ENCODE assay signal across 21 cellular contexts in genomic region chr13:44837250-44837649, GRCh38.
DNase-seq lines count a peak whose midpoint lies in the region; ATAC-seq, FAIRE-seq and TF ChIP-seq lines count a peak whose summit lies in the region.
"Had no signal": no experiment of that assay in that cellular context is flagged by ENCODE, and none has a peak within 500 bp of the region (broad histone marks: within the 10 kb centered on the region; RNA-seq: fewer than 3 reads in every experiment).

No MANE protein-coding gene starts in this region.

- no peaks in the 10 kb centered on the region for H3K36me3 Mint-ChIP-seq in Calu3 (ENCODE audit: insufficient read depth, unreplicated experiment)
- H3K36me3 Mint-ChIP-seq: CD8-positive, alpha-beta memory T cell; memory B cell; natural killer cell treated with Interleukin-12 subunit alpha and Interleukin-12 subunit beta and Interleukin-15 and Interleukin-18, amount 100 ng/mL, for 72 hours had no signal

- BruUV-seq in Calu3 (replicated peaks; lab: Mats Ljungman, UMichigan), result no TSS peak
- no TSS peak for BruUV-seq in endothelial cell of umbilical vein (replicated peaks; lab: Mats Ljungman, UMichigan)

- no peak overlapping the region for H3K23ac ChIP-seq in mesenchymal stem cell (ENCODE audit: low read length in 2 of 2)

- DNase-seq in Calu3, result no peak
- peak; percentile 51 for DNase-seq in M059J (ENCODE audit: low read depth)
- peak; percentile 72 for DNase-seq in endothelial cell of umbilical vein (ENCODE audit: low read depth, low spot score)
- peak; percentile 74 for DNase-seq in mesenchymal stem cell
- DNase-seq in ureter (ENCODE audit: low spot score), result no peak
- DNase-seq in tibial nerve (ENCODE audit: low spot score in 2 of 2), result no peak
- DNase-seq in SKM-1 treated with dmso at 0.1 percent for 144 hours (lab: John Stamatoyannopoulos, UW; ENCODE audit: unreplicated experiment), result no peak
- DNase-seq: activated CD4-positive, alpha-beta T cell treated with anti-CD3 and anti-CD28 coated beads, Interleukin-2, amount 50 U/mL, for 4 hours; anterior cingulate cortex; CD8-positive, alpha-beta memory T cell; effector CD8-positive, alpha-beta T cell; MG63; NCI-H1436; NCI-H69; SHP77 treated with DMSO at 0.1 percent for 48 hours; stimulated activated CD4-positive, alpha-beta T cell treated with anti-CD3 and anti-CD28 coated beads, Interleukin-4, amount 100 ng/mL, for 4 hours; uterus had no signal

- H2AK5ac ChIP-seq in mesenchymal stem cell (ENCODE audit: low read length, severe bottlenecking), result no peak overlapping the region

- H3K27me3 Mint-ChIP-seq in Calu3 (ENCODE audit: unreplicated experiment), result no peaks in the 10 kb centered on the region

- POLR2A ChIA-PET in endothelial cell of umbilical vein (lab: Charles Lee), result interaction anchor here (0.5 kb wide), 1 partner anchor 50 kb away, joined by 3 read pairs; no protein-coding TSS in a partner anchor

- no peak overlapping the region for H2BK120ac ChIP-seq in mesenchymal stem cell (ENCODE audit: low read depth, low read length)

- H3K79me2 ChIP-seq in endothelial cell of umbilical vein (ENCODE audit: control insufficient read depth, insufficient read depth, low read length), result no peaks in the 10 kb centered on the region

- no peak overlapping the region for H3K14ac ChIP-seq in mesenchymal stem cell (ENCODE audit: low read length in 2 of 2)

- peak overlapping the region; percentile 8 for H3K27ac Mint-ChIP-seq in Calu3 (ENCODE audit: unreplicated experiment)
- H3K27ac Mint-ChIP-seq: memory B cell; natural killer cell treated with Interleukin-12 subunit alpha and Interleukin-12 subunit beta and Interleukin-15 and Interleukin-18, amount 100 ng/mL, for 72 hours; T-helper 1 cell treated with Interleukin-12 subunit alpha and Interleukin-12 subunit beta and Interleukin-4 antibody, amounts not matched to agents 30 μg/mL and 1 μg/mL, for 36 hours had no signal

- H2BK12ac ChIP-seq in mesenchymal stem cell (ENCODE audit: low read length in 2 of 2), result no peak overlapping the region

- dilution Hi-C loops in endothelial cell of umbilical vein (cut with MboI; ENCODE audit: extremely low pct_ligation_motif_present, low sequenced_read_pairs), result no loop called here

- H3K9ac ChIP-seq in endothelial cell of umbilical vein (replicated peaks; ENCODE audit: extremely low read depth, insufficient read depth, low read length) (no peak overlapping the region), mesenchymal stem cell (ENCODE audit: low read length) (no peak overlapping the region)

- H2AFZ ChIP-seq in endothelial cell of umbilical vein (ENCODE audit: low read depth, low read length) (peak overlapping the region; percentile 67), mesenchymal stem cell (ENCODE audit: low read depth, low read length) (no peak overlapping the region)

- no peak overlapping the region for H2BK15ac ChIP-seq in mesenchymal stem cell (ENCODE audit: low read depth, poor library complexity, severe bottlenecking)

- H3K18ac ChIP-seq in mesenchymal stem cell (ENCODE audit: low read depth in 1 of 2, low read length in 2 of 2), result peak overlapping the region in 1 of 2 experiments; percentile 95

- H3K9me3 ChIP-seq in endothelial cell of umbilical vein (replicated peaks; ENCODE audit: control insufficient read depth, insufficient read depth, low read length) (no peaks in the 10 kb centered on the region), mesenchymal stem cell (ENCODE audit: control insufficient read depth, low read length) (no peaks in the 10 kb centered on the region), tibial nerve (no peaks in the 10 kb centered on the region)
- H3K9me3 ChIP-seq: MG63, uterus had no signal

- CTCF ChIA-PET in Calu3 (lab: Charles Lee) (no interaction called here), endothelial cell of umbilical vein (lab: Charles Lee) (interaction anchor here (0.6 to 2.0 kb wide), 6 partner anchors 13 to 97 kb away, joined by 3 to 6 read pairs (median 3); no protein-coding TSS in a partner anchor)

- intact Hi-C loops in Calu3 (cut with micrococcal nuclease; ENCODE audit: unreplicated experiment) (no loop called here), endothelial cell of umbilical vein (cut with micrococcal nuclease) (no loop called here)

- no peak for ATAC-seq in SK-N-SH treated with all-trans-retinoic acid at 6 μM for 48 hours

- H3K36me3 ChIP-seq in endothelial cell of umbilical vein (ENCODE audit: control insufficient read depth in 2 of 2, extremely low read depth in 1 of 2, insufficient read depth in 2 of 2, low read length in 2 of 2), result no peaks in the 10 kb centered on the region
- H3K36me3 ChIP-seq in mesenchymal stem cell (ENCODE audit: control insufficient read depth in 1 of 2, insufficient read depth in 2 of 2, low read depth in 1 of 2, low read length in 2 of 2), result no peaks in the 10 kb centered on the region
- no peaks in the 10 kb centered on the region for H3K36me3 ChIP-seq in tibial nerve
- H3K36me3 ChIP-seq: MG63, uterus had no signal

- FAIRE-seq in endothelial cell of umbilical vein (lab: Jason Lieb, UNC), result peak; percentile 70

- H3K4me1 ChIP-seq in endothelial cell of umbilical vein (ENCODE audit: control insufficient read depth, extremely low read depth, insufficient read depth, low read length), result peaks cover 38% of the 10 kb centered on the region
- peaks cover 2% of the 10 kb centered on the region for H3K4me1 ChIP-seq in mesenchymal stem cell (ENCODE audit: control insufficient read depth, insufficient read depth, low read depth, low read length)
- H3K4me1 ChIP-seq in tibial nerve, result no peaks in the 10 kb centered on the region
- H3K4me1 ChIP-seq: uterus had no signal

- H3K4me2 ChIP-seq in endothelial cell of umbilical vein (ENCODE audit: insufficient read depth, low read length), result peak overlapping the region; percentile 17
- H3K4me2 ChIP-seq in mesenchymal stem cell (ENCODE audit: low read length, poor library complexity, severe bottlenecking), result no peak overlapping the region

- no peaks in the 10 kb centered on the region for H3K79me1 ChIP-seq in mesenchymal stem cell (replicated peaks; ENCODE audit: low read length, poor library complexity, severe bottlenecking)

- TF ChIP-seq CTCF in Calu3 (IDR thresholded peaks at IDR 0.05; ENCODE audit: unreplicated experiment), result no peak
- TF ChIP-seq CTCF in endothelial cell of umbilical vein (IDR thresholded peaks at IDR 0.05; ENCODE audit: extremely low read depth in 1 of 2, insufficient read depth in 1 of 2, low read depth in 1 of 2, low read length in 2 of 2), result no peak
- TF ChIP-seq CTCF in tibial nerve (IDR thresholded peaks at IDR 0.05), result no peak

- H2BK5ac ChIP-seq in mesenchymal stem cell (ENCODE audit: low read depth, low read length, poor library complexity, severe bottlenecking), result no peak overlapping the region

- H4K20me1 ChIP-seq in endothelial cell of umbilical vein (replicated peaks; ENCODE audit: control insufficient read depth, extremely low read depth, insufficient read depth, low read length), result no peaks in the 10 kb centered on the region

- H3K4me3 ChIP-seq in endothelial cell of umbilical vein (replicated peaks in 1 of 3; ENCODE audit: insufficient read depth in 1 of 3, low read depth in 1 of 3, low read length in 3 of 3) (no peak overlapping the region), mesenchymal stem cell (ENCODE audit: insufficient read depth in 1 of 2, low read depth in 1 of 2, low read length in 2 of 2) (no peak overlapping the region), tibial nerve (no peak overlapping the region)
- H3K4me3 ChIP-seq: MG63, uterus had no signal

- no peak for TF ChIP-seq EP300 in tibial nerve (IDR thresholded peaks at IDR 0.05)

- H4K91ac ChIP-seq in mesenchymal stem cell (ENCODE audit: low read length), result no peak overlapping the region

- H3K27me3 ChIP-seq in endothelial cell of umbilical vein (ENCODE audit: control insufficient read depth in 2 of 2, insufficient read depth in 2 of 2, low read length in 2 of 2) (no peaks in the 10 kb centered on the region), mesenchymal stem cell (ENCODE audit: control insufficient read depth in 1 of 2, insufficient read depth in 1 of 2, low read length in 2 of 2) (no peaks in the 10 kb centered on the region), tibial nerve (no peaks in the 10 kb centered on the region)
- H3K27me3 ChIP-seq: MG63, uterus had no signal

- peak; percentile 31 for TF ChIP-seq POLR2A in endothelial cell of umbilical vein (IDR thresholded peaks at IDR 0.05; ENCODE audit: low read depth, low read length)
- TF ChIP-seq POLR2A in tibial nerve (IDR thresholded peaks at IDR 0.05), result no peak

- no peak overlapping the region for H4K8ac ChIP-seq in mesenchymal stem cell (ENCODE audit: low read length)

- no peaks in the 10 kb centered on the region for H3K9me1 ChIP-seq in endothelial cell of umbilical vein (replicated peaks; ENCODE audit: control insufficient read depth, extremely low read depth, insufficient read depth, low read length)

- peak overlapping the region; percentile 79 for H3K27ac ChIP-seq in endothelial cell of umbilical vein (ENCODE audit: insufficient read depth, low read depth, low read length)
- no peak overlapping the region for H3K27ac ChIP-seq in mesenchymal stem cell (ENCODE audit: low read length, poor library complexity, severe bottlenecking)
- H3K27ac ChIP-seq in tibial nerve, result no peak overlapping the region
- H3K27ac ChIP-seq: uterus had no signal

- no peak overlapping the region for H3K4me3 Mint-ChIP-seq in Calu3 (ENCODE audit: low read depth, unreplicated experiment)
- H3K4me3 Mint-ChIP-seq: CD8-positive, alpha-beta memory T cell; memory B cell; natural killer cell treated with Interleukin-12 subunit alpha and Interleukin-12 subunit beta and Interleukin-15 and Interleukin-18, amount 100 ng/mL, for 72 hours; T-helper 1 cell treated with Interleukin-12 subunit alpha and Interleukin-12 subunit beta and Interleukin-4 antibody, amounts not matched to agents 30 μg/mL and 1 μg/mL, for 36 hours had no signal

- H3K4me1 Mint-ChIP-seq in Calu3 (ENCODE audit: low read depth, unreplicated experiment), result peaks cover 19% of the 10 kb centered on the region
- H3K4me1 Mint-ChIP-seq: CD8-positive, alpha-beta memory T cell; memory B cell had no signal

- peaks cover 2% of the 10 kb centered on the region for H3K9me3 Mint-ChIP-seq in Calu3 (ENCODE audit: low read depth, unreplicated experiment)
- H3K9me3 Mint-ChIP-seq: CD8-positive, alpha-beta memory T cell; memory B cell; natural killer cell treated with Interleukin-12 subunit alpha and Interleukin-12 subunit beta and Interleukin-15 and Interleukin-18, amount 100 ng/mL, for 72 hours; T-helper 1 cell treated with Interleukin-12 subunit alpha and Interleukin-12 subunit beta and Interleukin-4 antibody, amounts not matched to agents 30 μg/mL and 1 μg/mL, for 36 hours had no signal

- WGBS in mesenchymal stem cell, result 70% methylated on average over 1 of the region's 1 CpG
- WGBS in tibial nerve, 2 donors, result 88 to 100% methylated on average over 1 of the region's 1 CpG

- peak overlapping the region in 1 of 2 experiments; percentile 78 for H3K4ac ChIP-seq in mesenchymal stem cell (ENCODE audit: low read depth in 1 of 2, low read length in 2 of 2)

TF ChIP-seq in SK-N-SH treated with all-trans-retinoic acid at 6 μM for 48 hours, 23 proteins besides CTCF, POLR2A, EP300 and RAD21 (continues in another document):
- TF ChIP-seq TCF4 (CRISPR knock-in tag; IDR thresholded peaks at IDR 0.05; ENCODE audit: borderline replicate concordance), result no peak

Comparison
In these comparisons a context has a peak if more than half of its experiments do, and no peak if none do; other contexts are left out.
1. DNase-seq: peak in M059J (single experiment), endothelial cell of umbilical vein (single experiment) and mesenchymal stem cell (single experiment); none in Calu3 (single experiment), ureter (single experiment), tibial nerve (0 of 2) and SKM-1 treated with dmso at 0.1 percent for 144 hours (single experiment).